In the genomic region with DNA sequence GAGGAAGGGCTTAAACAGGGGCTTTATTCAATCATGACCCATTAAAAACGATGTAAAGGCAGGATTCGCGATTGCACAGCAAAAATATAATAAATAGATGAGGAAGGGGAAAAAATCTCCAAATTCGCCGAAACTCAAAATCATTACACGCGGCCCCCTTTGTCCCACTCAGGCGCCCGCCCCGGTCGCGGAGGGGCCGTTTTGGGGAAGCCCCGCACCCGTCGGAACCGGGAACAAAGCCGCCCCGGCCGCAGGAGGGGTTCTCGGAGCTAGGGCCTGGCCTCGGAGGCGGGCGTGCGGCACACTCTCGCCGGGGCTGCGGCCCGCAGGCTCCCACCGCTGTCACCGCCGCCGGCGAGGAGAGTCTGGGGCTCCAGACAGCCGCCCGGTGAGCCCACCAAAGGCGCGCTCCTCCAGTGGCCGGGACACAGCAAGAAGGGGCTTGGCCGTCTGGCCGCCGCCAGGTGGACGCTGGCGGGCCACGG, we compare ENCODE assay signal across 8 cellular contexts. TPM values are rescaled to one million over a fixed set of nuclear protein-coding genes. Genes with fewer than 3 reads are reported as not detected.
A peak's percentile ranks its signal among the peaks of the same experiment; 100 is the strongest.
DNase-seq lines count a peak whose midpoint lies in the region; ATAC-seq and TF ChIP-seq lines count a peak whose summit lies in the region.

No MANE protein-coding gene starts in this region.

- H4K91ac ChIP-seq in trophoblast cell (ENCODE audit: low read depth, low read length): peak overlapping the region; percentile 100

- peaks cover 15% of the 10 kb centered on the region for H3K79me2 ChIP-seq in trophoblast cell (ENCODE audit: control insufficient read depth, insufficient read depth, low read length, poor library complexity)

- peak overlapping the region; percentile 79 for H3K4me3 ChIP-seq in MG63
- peak overlapping the region; percentile 86 for H3K4me3 ChIP-seq in trophoblast cell (ENCODE audit: low read depth, low read length)

- no CpG with 5 or more reads among the region's 45 CpGs for WGBS in trophoblast cell (ENCODE audit: extremely low coverage, insufficient coverage, insufficient read length)

- H3K4ac ChIP-seq in trophoblast cell (ENCODE audit: low read depth, low read length): peak overlapping the region; percentile 100

- H3K18ac ChIP-seq in trophoblast cell (ENCODE audit: low read length): peak overlapping the region; percentile 100

- H3K14ac ChIP-seq in trophoblast cell (ENCODE audit: low read length): peak overlapping the region; percentile 100

- H3K27me3 ChIP-seq in MG63 (peaks cover 3% of the 10 kb centered on the region; the same call in 1 of the 2 replicates), foreskin keratinocyte (no peaks in the 10 kb centered on the region), trophoblast cell (ENCODE audit: insufficient read depth, low read length) (no peaks in the 10 kb centered on the region)

- H3K4me2 ChIP-seq in trophoblast cell (ENCODE audit: low read length): peak overlapping the region; percentile 52

- H3K9ac ChIP-seq in trophoblast cell (ENCODE audit: low read length): peak overlapping the region; percentile 98

- peaks cover 11% of the 10 kb centered on the region for H3K79me1 ChIP-seq in trophoblast cell (ENCODE audit: low read length)

- H2BK120ac ChIP-seq in trophoblast cell (ENCODE audit: insufficient read depth, low read length, poor library complexity): peak overlapping the region; percentile 99

- H3K9me3 ChIP-seq in MG63: no peaks in the 10 kb centered on the region
- H3K9me3 ChIP-seq in trophoblast cell (ENCODE audit: insufficient read depth, low read depth, low read length): no peaks in the 10 kb centered on the region

- peak overlapping the region; percentile 100 for H2AK5ac ChIP-seq in trophoblast cell (ENCODE audit: low read length)

- H2BK12ac ChIP-seq in trophoblast cell (ENCODE audit: low read length): peak overlapping the region; percentile 81

- peak overlapping the region; percentile 99 for H3K27ac Mint-ChIP-seq in activated T-helper 17 cell treated with anti-CD3 and anti-CD28 coated beads, Interleukin-2, amount 50 U/mL, for 72 hours

- H3K27ac ChIP-seq in foreskin keratinocyte (peak overlapping the region; percentile 78), trophoblast cell (ENCODE audit: low read depth, low read length) (peak overlapping the region; percentile 97)

- peaks cover 3% of the 10 kb centered on the region; the same call in 1 of the 2 replicates for H3K36me3 ChIP-seq in MG63
- H3K36me3 ChIP-seq in trophoblast cell (ENCODE audit: control insufficient read depth in 1 of 2, insufficient read depth in 2 of 2, low read length in 2 of 2): no peaks in the 10 kb centered on the region

- H3K27me3 Mint-ChIP-seq in activated T-helper 17 cell treated with anti-CD3 and anti-CD28 coated beads, Interleukin-2, amount 50 U/mL, for 72 hours: no peaks in the 10 kb centered on the region

- H3K4me3 Mint-ChIP-seq in activated T-helper 17 cell treated with anti-CD3 and anti-CD28 coated beads, Interleukin-2, amount 50 U/mL, for 72 hours: peak overlapping the region; percentile 96

- DNase-seq in DMS53 treated with DMSO at 0.1 percent for 48 hours (lab: John Stamatoyannopoulos, UW; ENCODE audit: unreplicated experiment) (peak; percentile 38), MG63 (peak; percentile 57), foreskin keratinocyte (no peak), trophoblast cell (peak; percentile 37 to 49), islet precursor cell (no peak), NCI-H2171 treated with DMSO at 0.1 percent for 48 hours (lab: John Stamatoyannopoulos, UW) (no peak)

- peak overlapping the region; percentile 100 for H2BK5ac ChIP-seq in trophoblast cell (ENCODE audit: low read depth, low read length, poor library complexity)

- H3K9me3 Mint-ChIP-seq in activated T-helper 17 cell treated with anti-CD3 and anti-CD28 coated beads, Interleukin-2, amount 50 U/mL, for 72 hours: no peaks in the 10 kb centered on the region

- H2AFZ ChIP-seq in trophoblast cell (ENCODE audit: insufficient read depth, low read length, poor library complexity): peak overlapping the region; percentile 94

- peaks cover 35% of the 10 kb centered on the region for H3K36me3 Mint-ChIP-seq in activated T-helper 17 cell treated with anti-CD3 and anti-CD28 coated beads, Interleukin-2, amount 50 U/mL, for 72 hours (ENCODE audit: low read depth)

- H3K4me1 Mint-ChIP-seq in activated T-helper 17 cell treated with anti-CD3 and anti-CD28 coated beads, Interleukin-2, amount 50 U/mL, for 72 hours: peaks cover 19% of the 10 kb centered on the region

- peaks cover 23% of the 10 kb centered on the region for H3K4me1 ChIP-seq in foreskin keratinocyte
- H3K4me1 ChIP-seq in trophoblast cell (ENCODE audit: control insufficient read depth in 1 of 2, insufficient read depth in 2 of 2, low read length in 2 of 2): peaks cover 2 to 3% of the 10 kb centered on the region in 2 experiments

- H4K12ac ChIP-seq in trophoblast cell (ENCODE audit: low read depth, low read length): peak overlapping the region; percentile 100

- ATAC-seq in GM21723 (IDR thresholded peaks at IDR 0.05; ENCODE audit: unreplicated experiment) (peak; percentile 24), foreskin keratinocyte (peak; percentile 26)
- peak; percentile 4 for ATAC-seq in activated T-helper 17 cell treated with anti-CD3 and anti-CD28 coated beads, Interleukin-2, amount 50 U/mL, for 72 hours (replicated peaks)

- H4K8ac ChIP-seq in trophoblast cell (ENCODE audit: low read depth, low read length): peak overlapping the region; percentile 86

- no peak overlapping the region for H3K23ac ChIP-seq in trophoblast cell (ENCODE audit: low read length)

- no peak for TF ChIP-seq CTCF in foreskin keratinocyte (conservative IDR thresholded peaks at IDR 0.05)

RNA-seq across cellular contexts. Expression of gene C16orf87, which starts 0.5 kb away (rescaled TPM):
- 13.6 and 32.5 TPM in 2 replicates for total RNA-seq in MG63 (2014; rRNA removed; shearing (Covaris generic); ENCODE audit: low replicate concordance)
- total RNA-seq in activated T-helper 17 cell treated with anti-CD3 and anti-CD28 coated beads, Interleukin-2, amount 50 U/mL, for 72 hours: 10 to 100 TPM; 15.6 to 21.3 TPM
- 11.1 and 11.6 TPM in 2 replicates for total RNA-seq in foreskin keratinocyte
- 6.3 and 6.8 TPM in 2 replicates for polyA plus RNA-seq in foreskin keratinocyte
- polyA plus RNA-seq in trophoblast cell (2013): 30.3 and 33.4 TPM in 2 replicates

RNA-seq across cellular contexts. Expression of gene GPT2, which starts 53.7 kb away (rescaled TPM):
- 62.7 and 67.1 TPM in 2 replicates for total RNA-seq in MG63 (2014; rRNA removed; shearing (Covaris generic); ENCODE audit: low replicate concordance)
- total RNA-seq in activated T-helper 17 cell treated with anti-CD3 and anti-CD28 coated beads, Interleukin-2, amount 50 U/mL, for 72 hours: 1 to 10 TPM; 8.4 to 8.5 TPM
- 15.0 and 23.4 TPM in 2 replicates for total RNA-seq in foreskin keratinocyte
- 11.2 and 15.9 TPM in 2 replicates for polyA plus RNA-seq in foreskin keratinocyte
- 73.2 and 77.7 TPM in 2 replicates for polyA plus RNA-seq in trophoblast cell (2013)

Comparison
In these comparisons a context has a peak if more than half of its experiments do, and no peak if none do; other contexts are left out.
1. DNase-seq: peak in DMS53 treated with DMSO at 0.1 percent for 48 hours (single experiment), MG63 (single experiment) and trophoblast cell (2 of 2); none in foreskin keratinocyte (0 of 2), islet precursor cell (single experiment) and NCI-H2171 treated with DMSO at 0.1 percent for 48 hours (single experiment).
2. Peak in every context shown above with its lines, with median percentiles within 50 percentile points of each other: ATAC-seq.